ENCODE assay signal across 7 cellular contexts in genomic region chr4:105015750-105016149, GRCh38.
"Had no signal": no experiment of that assay in that cellular context is flagged by ENCODE, and none has a peak within 500 bp of the region (broad histone marks: within the 10 kb centered on the region; RNA-seq: fewer than 3 reads in every experiment).

No MANE protein-coding gene starts in this region.

- FAIRE-seq: H1, H54, K562 had no signal

- H3K4me2 ChIP-seq: GM23338 had no signal

- DNase-seq: H9, HCEC 1CT, IMR-90 had no signal

- H2AFZ ChIP-seq: GM23338 had no signal

- H3K4me3 ChIP-seq: GM23338, K562 had no signal

- ATAC-seq: GM23338, K562 had no signal
